8 cellular contexts compared by ENCODE assay signal in the genomic region with DNA sequence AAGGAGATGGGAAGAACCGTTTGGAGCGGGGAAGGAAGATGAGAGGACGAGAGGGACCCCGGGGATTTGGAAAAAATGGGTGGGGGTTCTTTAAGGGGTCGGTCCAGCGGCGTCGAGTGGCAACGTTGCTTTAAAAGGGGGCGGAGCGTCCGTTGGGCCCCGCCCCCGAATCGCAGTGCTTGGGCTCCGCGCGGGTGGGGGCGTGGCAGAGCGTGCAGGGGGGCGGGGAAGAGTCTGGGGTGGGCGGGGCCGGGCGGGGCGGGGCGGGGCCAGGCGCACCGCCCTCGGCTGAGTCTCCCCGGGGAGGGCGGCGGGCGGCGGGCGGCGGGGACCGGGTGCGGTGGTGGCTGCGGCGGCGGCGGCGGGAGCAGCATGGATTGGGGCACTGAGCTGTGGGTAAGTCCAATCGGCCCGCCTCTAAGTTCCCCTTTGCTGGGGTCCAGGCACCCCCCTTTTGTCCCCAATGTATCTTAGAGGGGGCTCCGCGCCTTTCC. TPM values are rescaled to one million over a fixed set of nuclear protein-coding genes. Genes with fewer than 3 reads are reported as not detected.
A peak's percentile ranks its signal among the peaks of the same experiment; 100 is the strongest.
DNase-seq lines count a peak whose midpoint lies in the region; ATAC-seq and TF ChIP-seq lines count a peak whose summit lies in the region.

A gene with protein sequence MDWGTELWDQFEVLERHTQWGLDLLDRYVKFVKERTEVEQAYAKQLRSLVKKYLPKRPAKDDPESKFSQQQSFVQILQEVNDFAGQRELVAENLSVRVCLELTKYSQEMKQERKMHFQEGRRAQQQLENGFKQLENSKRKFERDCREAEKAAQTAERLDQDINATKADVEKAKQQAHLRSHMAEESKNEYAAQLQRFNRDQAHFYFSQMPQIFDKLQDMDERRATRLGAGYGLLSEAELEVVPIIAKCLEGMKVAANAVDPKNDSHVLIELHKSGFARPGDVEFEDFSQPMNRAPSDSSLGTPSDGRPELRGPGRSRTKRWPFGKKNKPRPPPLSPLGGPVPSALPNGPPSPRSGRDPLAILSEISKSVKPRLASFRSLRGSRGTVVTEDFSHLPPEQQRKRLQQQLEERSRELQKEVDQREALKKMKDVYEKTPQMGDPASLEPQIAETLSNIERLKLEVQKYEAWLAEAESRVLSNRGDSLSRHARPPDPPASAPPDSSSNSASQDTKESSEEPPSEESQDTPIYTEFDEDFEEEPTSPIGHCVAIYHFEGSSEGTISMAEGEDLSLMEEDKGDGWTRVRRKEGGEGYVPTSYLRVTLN (plus strand): TSS at position 291 of the 494 bp plus-strand sequence. CDS start 82 bp downstream, at position 373.

- H3K36me3 Mint-ChIP-seq in central memory CD8-positive, alpha-beta T cell (ENCODE audit: insufficient read depth) = peaks cover 15% of the 10 kb centered on the region

- no peaks in the 10 kb centered on the region for H3K9me3 ChIP-seq in spleen

- peak within 1 kb of the TSS; percentile 89 for H3K4me3 Mint-ChIP-seq in central memory CD8-positive, alpha-beta T cell

- peak; percentile 17 for DNase-seq in NCI-H2081 treated with DMSO at 0.1 percent for 48 hours (lab: John Stamatoyannopoulos, UW)
- DNase-seq in activated CD4-positive, CD25-positive, alpha-beta regulatory T cell treated with anti-CD3 and anti-CD28 coated beads, Interleukin-2, amount 50 U/mL, for 72 hours = peak; percentile 81
- DNase-seq in central memory CD8-positive, alpha-beta T cell (ENCODE audit: low spot score in 2 of 2) = peak; percentile 62 to 68
- peak; percentile 68 for DNase-seq in iris pigment epithelial cell (ENCODE audit: low read depth)
- peak; percentile 93 for DNase-seq in spleen
- no peak for DNase-seq in 8988T

- WGBS in spleen, 5 donors = 0 to 2% (median 1%) methylated on average over 17 to 46 of the region's 47 CpGs

- ATAC-seq in central memory CD8-positive, alpha-beta T cell (replicated peaks; ENCODE audit: extremely low read depth, poor library complexity, severe bottlenecking) = no peak
- ATAC-seq in HG02759 (IDR thresholded peaks at IDR 0.05; ENCODE audit: unreplicated experiment) = no peak

- peaks cover 42% of the 10 kb centered on the region for H3K4me1 Mint-ChIP-seq in central memory CD8-positive, alpha-beta T cell

- no peaks in the 10 kb centered on the region for H3K9me3 Mint-ChIP-seq in central memory CD8-positive, alpha-beta T cell

- TF ChIP-seq CTCF in spleen (IDR thresholded peaks at IDR 0.05 in 8 of 11, conservative IDR thresholded peaks at IDR 0.05 in 3 of 11) = no peak

- peak within 1 kb of the TSS; percentile 100 for H3K27ac Mint-ChIP-seq in central memory CD8-positive, alpha-beta T cell (ENCODE audit: low read depth)

- TF ChIP-seq POLR2A in spleen (IDR thresholded peaks at IDR 0.05) = no peak

- H3K36me3 ChIP-seq in spleen = peaks cover 0 to 32% (median 3%) of the 10 kb centered on the region in 6 donors

- intact Hi-C loops in spleen (cut with DNase I; ENCODE audit: low total_unique reads) = loop anchor here (5.0 kb wide), 1 partner anchor 123 kb away; no protein-coding TSS in a partner anchor

- H3K27me3 Mint-ChIP-seq in central memory CD8-positive, alpha-beta T cell = no peaks in the 10 kb centered on the region

- peak within 1 kb of the TSS; percentile 84 to 99 (median 96) for H3K27ac ChIP-seq in spleen

- H3K27me3 ChIP-seq in spleen (replicated peaks in 1 of 7) = peaks cover 0 to 15% (median 0%) of the 10 kb centered on the region in 7 donors

- peaks cover 20 to 88% (median 63%) of the 10 kb centered on the region in 6 donors for H3K4me1 ChIP-seq in spleen

- H3K4me3 ChIP-seq in GM08714 (ENCODE audit: low read length) = peak within 1 kb of the TSS; percentile 93
- peak within 1 kb of the TSS; percentile 46 to 90 (median 68) for H3K4me3 ChIP-seq in spleen

RNA-seq across cellular contexts. Expression of the gene that starts here (rescaled TPM):
- total RNA-seq in spleen = 10 to 100 TPM; 25.4 to 50.3 (median 32.1) TPM
- polyA plus RNA-seq in spleen = 10 to 100 TPM; 17.2 to 58.2 (median 36.1) TPM
